Comparison of ENCODE assay signal across 21 cellular contexts in the genomic region with DNA sequence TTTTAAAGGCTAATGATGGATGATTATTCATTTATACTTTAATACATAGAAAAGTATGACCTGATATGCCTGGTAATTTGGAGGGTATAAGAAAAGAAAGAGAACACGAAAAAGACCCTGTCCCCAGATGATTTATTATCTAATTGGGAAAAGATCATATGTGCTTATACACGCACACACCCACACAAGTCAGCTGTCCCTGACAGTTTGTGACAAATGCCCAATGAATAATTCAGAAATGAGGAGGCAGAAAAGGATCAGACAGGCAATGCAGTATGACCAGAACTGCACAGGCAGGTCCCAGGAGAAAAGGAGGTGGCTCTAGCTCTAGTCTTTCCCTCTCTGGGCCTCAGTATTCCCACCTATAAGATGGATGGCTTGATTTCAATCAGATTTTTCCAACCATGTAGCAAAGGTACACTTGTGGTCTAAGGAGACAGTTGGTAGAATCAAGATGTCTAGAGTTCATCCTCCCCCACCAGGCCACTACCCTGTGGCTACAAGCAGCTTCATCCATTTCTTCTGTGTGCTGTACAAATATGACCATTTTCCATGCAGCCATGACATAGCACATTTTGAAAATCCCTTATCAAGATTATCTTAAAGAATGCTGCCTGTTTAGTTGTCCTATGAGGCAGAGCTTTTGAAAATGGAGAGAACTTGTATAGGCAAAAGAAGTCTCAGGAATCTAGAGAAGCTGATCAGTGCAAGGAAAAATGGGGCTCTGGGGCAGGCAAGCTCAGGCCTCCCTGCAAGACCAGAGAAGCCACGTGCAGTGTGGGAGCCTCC. TPM values are rescaled to one million over a fixed set of nuclear protein-coding genes. Genes with fewer than 3 reads are reported as not detected.
DNase-seq lines count a peak whose midpoint lies in the region; TF ChIP-seq lines count a peak whose summit lies in the region.
"Had no signal": no experiment of that assay in that cellular context is flagged by ENCODE, and none has a peak within 500 bp of the region (broad histone marks: within the 10 kb centered on the region; RNA-seq: fewer than 3 reads in every experiment).

No MANE protein-coding gene starts in this region.

- DNase-seq in OCI-M1 (lab: John Stamatoyannopoulos, UW) (peak; percentile 78), erythroblast (lab: John Stamatoyannopoulos, UW) (peak; percentile 56 to 71), SHP77 (lab: John Stamatoyannopoulos, UW) (no peak), ureter (ENCODE audit: low spot score) (no peak)
- no peak for DNase-seq in activated CD8-positive, alpha-beta memory T cell treated with anti-CD3 and anti-CD28 coated beads, Interleukin-2, amount 50 U/mL, for 48 hours
- DNase-seq: AML-193; C1 segment of cervical spinal cord; CD8-positive, alpha-beta T cell; DND-41; GOT3; HCEC 1CT; Kasumi-1; NCI-H1048; NCI-H1417 treated with DMSO at 0.1 percent for 48 hours; NCI-H187; NCI-H446; NCI-H526 treated with DMSO at 0.1 percent for 48 hours; SHP77 treated with DMSO at 0.1 percent for 48 hours had no signal

- TF ChIP-seq POLR2A in erythroblast (IDR thresholded peaks at IDR 0.05; ENCODE audit: low read length): no peak

- peak overlapping the region; percentile 23 for H3K27ac ChIP-seq in angular gyrus (ENCODE audit: low read depth, low read length)
- H3K27ac ChIP-seq in temporal lobe (ENCODE audit: low read depth, low read length): peak overlapping the region; percentile 59
- H3K27ac ChIP-seq: SK-N-MC had no signal

RNA-seq across cellular contexts. Expression of a gene that starts 19.7 kb away (rescaled TPM):
- total RNA-seq in temporal lobe (189 TPM), ureter (17.4 TPM)

Comparison
In these comparisons a context has a peak if more than half of its experiments do, and no peak if none do; other contexts are left out.
1. DNase-seq: peak in OCI-M1 (single experiment) and erythroblast (2 of 2); none in SHP77 (0 of 2), ureter (single experiment) and activated CD8-positive, alpha-beta memory T cell treated with anti-CD3 and anti-CD28 coated beads, Interleukin-2, amount 50 U/mL, for 48 hours (single experiment).
2. RNA of a gene that starts 19.7 kb away (total RNA-seq): 189 TPM in temporal lobe (single experiment); 17.4 TPM in ureter (single experiment); every median in the first group is over 10 times any median in the second.